Comparison of ENCODE assay signal across 9 cellular contexts in the genomic region with DNA sequence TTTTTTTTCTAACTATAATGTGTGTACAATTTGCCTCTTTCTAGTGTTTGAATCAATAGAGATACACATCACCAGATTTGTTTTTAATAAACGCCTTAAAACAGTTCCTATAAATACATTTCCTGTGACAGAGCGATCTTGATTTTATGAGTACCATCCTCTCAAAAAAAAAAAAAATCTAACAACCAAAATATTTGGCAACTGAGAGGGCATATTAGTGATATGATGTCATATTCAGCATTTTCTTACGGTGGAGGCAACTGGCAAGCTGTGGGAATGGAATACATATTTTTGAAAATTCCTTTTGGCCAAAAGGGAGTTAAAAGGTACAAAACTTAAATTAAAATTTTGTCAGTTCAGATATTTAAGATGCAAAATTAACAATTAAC.
A peak's percentile ranks its signal among the peaks of the same experiment; 100 is the strongest.
DNase-seq lines count a peak whose midpoint lies in the region; ATAC-seq and TF ChIP-seq lines count a peak whose summit lies in the region.
"Had no signal": no experiment of that assay in that cellular context is flagged by ENCODE, and none has a peak within 500 bp of the region (broad histone marks: within the 10 kb centered on the region; RNA-seq: fewer than 3 reads in every experiment).

No MANE protein-coding gene starts in this region.

- peak overlapping the region; percentile 55 for H3K4me3 Mint-ChIP-seq in chondrocyte (ENCODE audit: unreplicated experiment)
- H3K4me3 Mint-ChIP-seq in naive B cell: peak overlapping the region; percentile 75 to 98 (median 98)

- H3K4me1 ChIP-seq in ACC112 (ENCODE audit: control insufficient read depth, insufficient read depth, low read length, unreplicated experiment) (peaks cover 34% of the 10 kb centered on the region), HEK293 (ENCODE audit: control insufficient read depth, insufficient read depth, low read length) (peaks cover 68% of the 10 kb centered on the region)

- no peaks in the 10 kb centered on the region for H3K27me3 ChIP-seq in ACC112 (ENCODE audit: insufficient read depth, low read length)

- no peak overlapping the region for H2AFZ ChIP-seq in ACC112 (ENCODE audit: low read length, unreplicated experiment)

- in situ Hi-C loops in KBM-7 (cut with MboI; ENCODE audit: low pct_unique_long_range_greater_than_20kb, low sequenced_read_pairs): no loop called here

- DNase-seq in chondrocyte (ENCODE audit: low spot score) (no peak), naive B cell (no peak), LoVo (ENCODE audit: low spot score) (no peak), ecto neural progenitor cell (ENCODE audit: low spot score) (no peak), KBM-7 (no peak), NCI-H82 (lab: John Stamatoyannopoulos, UW) (no peak)
- DNase-seq: NCI-H524 treated with DMSO at 0.1 percent for 48 hours had no signal

- H3K9me3 ChIP-seq in HEK293 (ENCODE audit: control insufficient read depth, insufficient read depth, low read depth, low read length): no peaks in the 10 kb centered on the region

- H3K4me1 Mint-ChIP-seq in chondrocyte (ENCODE audit: low read depth) (peaks cover 64% of the 10 kb centered on the region), naive B cell (peaks cover 46 to 68% (median 65%) of the 10 kb centered on the region in 3 donors)

- peaks cover 52% of the 10 kb centered on the region for H3K79me2 ChIP-seq in ACC112 (ENCODE audit: control insufficient read depth, insufficient read depth, low read length, unreplicated experiment)

- no peak for ATAC-seq in naive B cell (ENCODE audit: low read depth in 2 of 2)

- H3K36me3 ChIP-seq in ACC112 (ENCODE audit: insufficient read depth, low read length): no peaks in the 10 kb centered on the region
- H3K36me3 ChIP-seq in HEK293 (ENCODE audit: control insufficient read depth in 2 of 2, insufficient read depth in 1 of 2, low read length in 2 of 2): no peaks in the 10 kb centered on the region

- POLR2A ChIA-PET in HEK293 (lab: Yijun Ruan, JAX): no interaction called here

- H3K27me3 Mint-ChIP-seq in chondrocyte (ENCODE audit: low read depth): no peaks in the 10 kb centered on the region
- no peaks in the 10 kb centered on the region for H3K27me3 Mint-ChIP-seq in naive B cell

- no peaks in the 10 kb centered on the region for H3K9me3 Mint-ChIP-seq in chondrocyte (ENCODE audit: low read depth)
- no peaks in the 10 kb centered on the region for H3K9me3 Mint-ChIP-seq in naive B cell

- CTCF ChIA-PET in HEK293 (lab: Yijun Ruan, JAX): interaction anchor here (0.8 to 2.4 kb wide), 2 partner anchors 81 to 85 kb away, joined by 3 to 13 read pairs; no protein-coding TSS in a partner anchor

- TF ChIP-seq CTCF in HEK293 (tag by site-specific recombination; IDR thresholded peaks at IDR 0.05): no peak
- TF ChIP-seq CTCF in chondrocyte (IDR thresholded peaks at IDR 0.05): no peak

- H3K27ac ChIP-seq in ACC112 (ENCODE audit: low read depth, low read length) (peak overlapping the region; percentile 45), HEK293 (ENCODE audit: extremely low read depth, low read depth, low read length) (no peak overlapping the region)

- no peaks in the 10 kb centered on the region for H3K36me3 Mint-ChIP-seq in chondrocyte (ENCODE audit: low read depth)
- peaks cover 4 to 14% of the 10 kb centered on the region in 2 donors for H3K36me3 Mint-ChIP-seq in naive B cell

- H3K4me3 ChIP-seq in ACC112 (ENCODE audit: low read depth, low read length): peak overlapping the region; percentile 71
- no peak overlapping the region for H3K4me3 ChIP-seq in HEK293 (ENCODE audit: low read depth, low read length)

- H3K27ac Mint-ChIP-seq in chondrocyte (ENCODE audit: unreplicated experiment) (peak overlapping the region; percentile 96), naive B cell (peak overlapping the region; percentile 16 to 96 (median 87))

TF ChIP-seq in HEK293, 187 proteins besides CTCF, POLR2A, EP300 and RAD21:
- no peak for TF ChIP-seq IKZF3 (tag by site-specific recombination; IDR thresholded peaks at IDR 0.05)
- TF ChIP-seq ZNF654 (tag by site-specific recombination; IDR thresholded peaks at IDR 0.05; ENCODE audit: low read depth): 0 out of 2 replicates have a peak, but pooled peaks have one; percentile 3
- TF ChIP-seq, protein P1, sequence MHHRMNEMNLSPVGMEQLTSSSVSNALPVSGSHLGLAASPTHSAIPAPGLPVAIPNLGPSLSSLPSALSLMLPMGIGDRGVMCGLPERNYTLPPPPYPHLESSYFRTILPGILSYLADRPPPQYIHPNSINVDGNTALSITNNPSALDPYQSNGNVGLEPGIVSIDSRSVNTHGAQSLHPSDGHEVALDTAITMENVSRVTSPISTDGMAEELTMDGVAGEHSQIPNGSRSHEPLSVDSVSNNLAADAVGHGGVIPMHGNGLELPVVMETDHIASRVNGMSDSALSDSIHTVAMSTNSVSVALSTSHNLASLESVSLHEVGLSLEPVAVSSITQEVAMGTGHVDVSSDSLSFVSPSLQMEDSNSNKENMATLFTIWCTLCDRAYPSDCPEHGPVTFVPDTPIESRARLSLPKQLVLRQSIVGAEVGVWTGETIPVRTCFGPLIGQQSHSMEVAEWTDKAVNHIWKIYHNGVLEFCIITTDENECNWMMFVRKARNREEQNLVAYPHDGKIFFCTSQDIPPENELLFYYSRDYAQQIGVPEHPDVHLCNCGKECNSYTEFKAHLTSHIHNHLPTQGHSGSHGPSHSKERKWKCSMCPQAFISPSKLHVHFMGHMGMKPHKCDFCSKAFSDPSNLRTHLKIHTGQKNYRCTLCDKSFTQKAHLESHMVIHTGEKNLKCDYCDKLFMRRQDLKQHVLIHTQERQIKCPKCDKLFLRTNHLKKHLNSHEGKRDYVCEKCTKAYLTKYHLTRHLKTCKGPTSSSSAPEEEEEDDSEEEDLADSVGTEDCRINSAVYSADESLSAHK (tag by site-specific recombination; IDR thresholded peaks at IDR 0.05): no peak
- TF ChIP-seq, protein P2, sequence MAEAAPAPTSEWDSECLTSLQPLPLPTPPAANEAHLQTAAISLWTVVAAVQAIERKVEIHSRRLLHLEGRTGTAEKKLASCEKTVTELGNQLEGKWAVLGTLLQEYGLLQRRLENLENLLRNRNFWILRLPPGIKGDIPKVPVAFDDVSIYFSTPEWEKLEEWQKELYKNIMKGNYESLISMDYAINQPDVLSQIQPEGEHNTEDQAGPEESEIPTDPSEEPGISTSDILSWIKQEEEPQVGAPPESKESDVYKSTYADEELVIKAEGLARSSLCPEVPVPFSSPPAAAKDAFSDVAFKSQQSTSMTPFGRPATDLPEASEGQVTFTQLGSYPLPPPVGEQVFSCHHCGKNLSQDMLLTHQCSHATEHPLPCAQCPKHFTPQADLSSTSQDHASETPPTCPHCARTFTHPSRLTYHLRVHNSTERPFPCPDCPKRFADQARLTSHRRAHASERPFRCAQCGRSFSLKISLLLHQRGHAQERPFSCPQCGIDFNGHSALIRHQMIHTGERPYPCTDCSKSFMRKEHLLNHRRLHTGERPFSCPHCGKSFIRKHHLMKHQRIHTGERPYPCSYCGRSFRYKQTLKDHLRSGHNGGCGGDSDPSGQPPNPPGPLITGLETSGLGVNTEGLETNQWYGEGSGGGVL (tag by site-specific recombination; IDR thresholded peaks at IDR 0.05): no peak
- TF ChIP-seq, protein P3, sequence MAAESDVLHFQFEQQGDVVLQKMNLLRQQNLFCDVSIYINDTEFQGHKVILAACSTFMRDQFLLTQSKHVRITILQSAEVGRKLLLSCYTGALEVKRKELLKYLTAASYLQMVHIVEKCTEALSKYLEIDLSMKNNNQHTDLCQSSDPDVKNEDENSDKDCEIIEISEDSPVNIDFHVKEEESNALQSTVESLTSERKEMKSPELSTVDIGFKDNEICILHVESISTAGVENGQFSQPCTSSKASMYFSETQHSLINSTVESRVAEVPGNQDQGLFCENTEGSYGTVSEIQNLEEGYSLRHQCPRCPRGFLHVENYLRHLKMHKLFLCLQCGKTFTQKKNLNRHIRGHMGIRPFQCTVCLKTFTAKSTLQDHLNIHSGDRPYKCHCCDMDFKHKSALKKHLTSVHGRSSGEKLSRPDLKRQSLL (tag by site-specific recombination; IDR thresholded peaks at IDR 0.05): no peak
- TF ChIP-seq ZNF837 (tag by site-specific recombination; IDR thresholded peaks at IDR 0.05): no peak
